ENCODE assay signal across 2 cellular contexts in genomic region chr16:86605950-86606349, GRCh38.
TF ChIP-seq lines count a peak whose summit lies in the region.

No MANE protein-coding gene starts in this region.

TF ChIP-seq in HCT116, 20 proteins besides CTCF, POLR2A, EP300 and RAD21:
- TF ChIP-seq, protein P1, sequence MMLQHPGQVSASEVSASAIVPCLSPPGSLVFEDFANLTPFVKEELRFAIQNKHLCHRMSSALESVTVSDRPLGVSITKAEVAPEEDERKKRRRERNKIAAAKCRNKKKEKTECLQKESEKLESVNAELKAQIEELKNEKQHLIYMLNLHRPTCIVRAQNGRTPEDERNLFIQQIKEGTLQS (IDR thresholded peaks at IDR 0.05): no peak
- no peak for TF ChIP-seq EZH2phosphoT487 (IDR thresholded peaks at IDR 0.05; ENCODE audit: borderline replicate concordance)
- no peak for TF ChIP-seq SP1 (IDR thresholded peaks at IDR 0.05; ENCODE audit: low read depth)
- TF ChIP-seq YY1 (IDR thresholded peaks at IDR 0.05; ENCODE audit: extremely low read depth, insufficient replicate concordance, low read depth, low read length): no peak
- TF ChIP-seq SIN3A (IDR thresholded peaks at IDR 0.05; ENCODE audit: low read depth): no peak
- no peak for TF ChIP-seq CBX3 (IDR thresholded peaks at IDR 0.05; ENCODE audit: low read depth)
- TF ChIP-seq JUND (IDR thresholded peaks at IDR 0.05): no peak
- TF ChIP-seq REST (IDR thresholded peaks at IDR 0.05; ENCODE audit: low read depth): no peak
- TF ChIP-seq EZH2 (IDR thresholded peaks at IDR 0.05): no peak
- TF ChIP-seq ZBTB33 (IDR thresholded peaks at IDR 0.05; ENCODE audit: extremely low read depth, insufficient replicate concordance, low read length): no peak
- no peak for TF ChIP-seq ELF1 (IDR thresholded peaks at IDR 0.05; ENCODE audit: borderline replicate concordance, low read depth)
- no peak for TF ChIP-seq TCF7L2 (IDR thresholded peaks at IDR 0.05; ENCODE audit: borderline replicate concordance, extremely low read depth, insufficient read depth, insufficient read length)
- no peak for TF ChIP-seq FOSL1 (IDR thresholded peaks at IDR 0.05; ENCODE audit: low read depth)
- TF ChIP-seq CEBPB (IDR thresholded peaks at IDR 0.05; ENCODE audit: low read depth): no peak
- no peak for TF ChIP-seq POLR2AphosphoS5 (IDR thresholded peaks at IDR 0.05; ENCODE audit: low read depth, low read length)
- TF ChIP-seq EGR1 (IDR thresholded peaks at IDR 0.05; ENCODE audit: low read depth): no peak

TF ChIP-seq in GM12878, 131 proteins besides CTCF, POLR2A, EP300 and RAD21:
- TF ChIP-seq, protein P2, sequence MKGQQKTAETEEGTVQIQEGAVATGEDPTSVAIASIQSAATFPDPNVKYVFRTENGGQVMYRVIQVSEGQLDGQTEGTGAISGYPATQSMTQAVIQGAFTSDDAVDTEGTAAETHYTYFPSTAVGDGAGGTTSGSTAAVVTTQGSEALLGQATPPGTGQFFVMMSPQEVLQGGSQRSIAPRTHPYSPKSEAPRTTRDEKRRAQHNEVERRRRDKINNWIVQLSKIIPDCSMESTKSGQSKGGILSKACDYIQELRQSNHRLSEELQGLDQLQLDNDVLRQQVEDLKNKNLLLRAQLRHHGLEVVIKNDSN (IDR thresholded peaks at IDR 0.05; ENCODE audit: borderline replicate concordance, extremely low read length, insufficient read depth, low read depth, low read length): peak; percentile 5
- TF ChIP-seq ZBTB11 (CRISPR knock-in tag; IDR thresholded peaks at IDR 0.05) (no peak), NFIC (IDR thresholded peaks at IDR 0.05; ENCODE audit: low read depth, low read length) (no peak)
